In genomic region chr10:61750943-61751471, GRCh38 we compare ENCODE assay signal across 8 cellular contexts.
A peak's percentile ranks its signal among the peaks of the same experiment; 100 is the strongest.
DNase-seq lines count a peak whose midpoint lies in the region; ATAC-seq, FAIRE-seq and TF ChIP-seq lines count a peak whose summit lies in the region.

No MANE protein-coding gene starts in this region.

- CTCF ChIA-PET in K562 (lab: Yijun Ruan, JAX; ENCODE audit: low intra/inter-chr PET ratio): interaction anchor here (0.7 to 2.2 kb wide), 5 partner anchors 44 to 493 kb away, joined by 3 to 23 read pairs (median 4); no protein-coding TSS in a partner anchor

- intact Hi-C loops in K562 (cut with micrococcal nuclease): loop anchor here (1.0 to 5.0 kb wide), 4 partner anchors 14 to 146 kb away; no protein-coding TSS in a partner anchor
- intact Hi-C loops in kidney (cut with DNase I): no loop called here

- H3K9me1 ChIP-seq in K562 (ENCODE audit: control insufficient read depth, insufficient read depth, low read length): no peaks in the 10 kb centered on the region

- TF ChIP-seq CTCF in GM12873 (IDR thresholded peaks at IDR 0.05; ENCODE audit: insufficient read depth, low read depth, low read length, missing control alignments) (peak; percentile 91), K562 (IDR thresholded peaks at IDR 0.05 in 2 of 3, conservative IDR thresholded peaks at IDR 0.05 in 1 of 3; ENCODE audit: insufficient read depth in 2 of 3, low read depth in 1 of 3, low read length in 3 of 3) (peak; percentile 92 to 97 (median 94)), kidney (IDR thresholded peaks at IDR 0.05; ENCODE audit: borderline replicate concordance, extremely low read depth, insufficient read depth) (peak; percentile 79)

- H3K4me3 ChIP-seq in Karpas-422 (ENCODE audit: low read length) (no peak overlapping the region), K562 (no peak overlapping the region), kidney (ENCODE audit: low read length in 2 of 2) (no peak overlapping the region)

- POLR2A ChIA-PET in K562 (lab: Yijun Ruan, JAX): interaction anchor here (0.6 to 5.8 kb wide), 10 partner anchors 9 to 707 kb away, joined by 3 to 43 read pairs (median 4); no protein-coding TSS in a partner anchor

- peak; percentile 79 to 92 for TF ChIP-seq RAD21 in K562 (CRISPR knock-in tag; conservative IDR thresholded peaks at IDR 0.05 in 1 of 2, IDR thresholded peaks at IDR 0.05 in 1 of 2)

- H3K27ac ChIP-seq in Karpas-422 (ENCODE audit: low read length): no peak overlapping the region
- H3K27ac ChIP-seq in K562 (ENCODE audit: extremely low read depth, low read depth, low read length): peak overlapping the region; percentile 66; the same call in 2 of the 3 replicates
- H3K27ac ChIP-seq in kidney (ENCODE audit: low read depth in 2 of 2, low read length in 2 of 2): peak overlapping the region; percentile 58 to 91

- ATAC-seq in GM21825 (IDR thresholded peaks at IDR 0.05; ENCODE audit: unreplicated experiment): peak; percentile 82
- ATAC-seq in K562: peak; percentile 97

- H3K9me3 ChIP-seq in Karpas-422 (ENCODE audit: low read length) (no peaks in the 10 kb centered on the region), K562 (replicated peaks; ENCODE audit: control insufficient read depth, insufficient read depth, low read depth, low read length) (no peaks in the 10 kb centered on the region), kidney (ENCODE audit: control insufficient read depth in 1 of 2, low read length in 2 of 2) (no peaks in the 10 kb centered on the region)

- H3K4me1 ChIP-seq in Karpas-422 (ENCODE audit: low read length) (no peaks in the 10 kb centered on the region), K562 (replicated peaks in 1 of 2; ENCODE audit: control insufficient read depth in 2 of 2, insufficient read depth in 2 of 2, low read length in 2 of 2) (peaks cover 4 to 36% of the 10 kb centered on the region in 2 experiments; a peak in 3 of 5 replicates), kidney (ENCODE audit: control insufficient read depth in 1 of 2, insufficient read depth in 1 of 2, low read depth in 1 of 2, low read length in 2 of 2) (peaks cover 14 to 50% of the 10 kb centered on the region in 2 donors)

- no peaks in the 10 kb centered on the region for H3K36me3 ChIP-seq in Karpas-422 (ENCODE audit: insufficient read depth, low read length)
- no peaks in the 10 kb centered on the region; the same call in 2 of the 3 replicates for H3K36me3 ChIP-seq in K562 (ENCODE audit: control insufficient read depth, insufficient read depth, low read length)
- no peaks in the 10 kb centered on the region for H3K36me3 ChIP-seq in kidney (ENCODE audit: control insufficient read depth in 1 of 2, insufficient read depth in 2 of 2, low read length in 2 of 2)

- peak; percentile 34; the same call in 1 of the 2 replicates for TF ChIP-seq EP300 in K562 (IDR thresholded peaks at IDR 0.05; ENCODE audit: low read length)

- no peaks in the 10 kb centered on the region for H3K27me3 ChIP-seq in Karpas-422 (ENCODE audit: low read length)
- H3K27me3 ChIP-seq in K562 (ENCODE audit: control insufficient read depth in 2 of 2, insufficient read depth in 2 of 2, low read length in 2 of 2): no peaks in the 10 kb centered on the region

- no peak for TF ChIP-seq POLR2A in K562 (conservative IDR thresholded peaks at IDR 0.05)

- H3K9ac ChIP-seq in Karpas-422 (ENCODE audit: low read length): no peak overlapping the region
- peak overlapping the region in 1 of 2 experiments; percentile 30; a peak in 2 of 4 replicates for H3K9ac ChIP-seq in K562 (ENCODE audit: insufficient read depth in 1 of 2, low read depth in 2 of 2, low read length in 2 of 2)
- H3K9ac ChIP-seq in kidney (ENCODE audit: low read length in 2 of 2): peak overlapping the region in 1 of 2 donors; percentile 23

- H3K79me2 ChIP-seq in Karpas-422 (ENCODE audit: low read length) (no peaks in the 10 kb centered on the region), K562 (ENCODE audit: control insufficient read depth, insufficient read depth, low read length) (no peaks in the 10 kb centered on the region)

- in situ Hi-C loops in K562 (cut with MboI) (loop anchor here (5.0 to 25.0 kb wide), 2 partner anchors 81 to 1361 kb away; no protein-coding TSS in a partner anchor), G401 (cut with HindIII; ENCODE audit: low sequenced_read_pairs) (no loop called here)

- no peaks in the 10 kb centered on the region for H3K9me2 ChIP-seq in Karpas-422 (replicated peaks; ENCODE audit: insufficient read depth, low read length)

- WGBS in K562 (ENCODE audit: insufficient coverage, low coverage, missing lambda C conversion rate): 12% methylated on average over 6 of the region's 6 CpGs

- FAIRE-seq in K562 (lab: Jason Lieb, UNC): peak; percentile 93
- FAIRE-seq in kidney (lab: Jason Lieb, UNC): no peak

- BruUV-seq in K562 (replicated peaks; lab: Mats Ljungman, UMichigan): no TSS peak

- no peak overlapping the region for H2AFZ ChIP-seq in Karpas-422 (ENCODE audit: low read length)
- H2AFZ ChIP-seq in K562 (ENCODE audit: low read depth, low read length): peak overlapping the region; percentile 69

- H3K4me2 ChIP-seq in Karpas-422 (ENCODE audit: low read depth, low read length, poor library complexity, severe bottlenecking): no peak overlapping the region
- peak overlapping the region; percentile 34 for H3K4me2 ChIP-seq in K562 (ENCODE audit: insufficient read depth, low read length)

- H4K20me1 ChIP-seq in Karpas-422 (ENCODE audit: insufficient read depth, low read depth, low read length) (no peaks in the 10 kb centered on the region), K562 (replicated peaks; ENCODE audit: control insufficient read depth, insufficient read depth, low read length) (no peaks in the 10 kb centered on the region)

- peak; percentile 76 for DNase-seq in Karpas-422
- peak; percentile 21 for DNase-seq in T1000 (lab: John Stamatoyannopoulos, UW)
- DNase-seq in K562 (ENCODE audit: extremely low read depth in 1 of 4, low spot score in 3 of 4): peak; percentile 80 to 93 (median 86)
- DNase-seq in kidney: peak; percentile 79
- DNase-seq in stimulated activated CD4-positive, alpha-beta T cell treated with anti-CD3 and anti-CD28 coated beads, Interleukin-4, amount 100 ng/mL, for 48 hours (ENCODE audit: low read depth in 2 of 2): peak; percentile 61 to 70
- no peak for DNase-seq in G401 (ENCODE audit: low spot score)

TF ChIP-seq in K562, 482 proteins besides CTCF, POLR2A, EP300 and RAD21 (continues in another document):
- TF ChIP-seq RB1 (IDR thresholded peaks at IDR 0.05; ENCODE audit: low read depth): peak; percentile 60; the same call in 1 of the 2 replicates
- no peak for TF ChIP-seq YBX1 (IDR thresholded peaks at IDR 0.05)
- TF ChIP-seq ELK3 (CRISPR knock-in tag; IDR thresholded peaks at IDR 0.05): no peak
- no peak for TF ChIP-seq ZNF274 (IDR thresholded peaks at IDR 0.05; ENCODE audit: borderline replicate concordance, low read depth, low read length)
- TF ChIP-seq NFIX (CRISPR knock-in tag; IDR thresholded peaks at IDR 0.05; ENCODE audit: low read depth): no peak
- no peak for TF ChIP-seq E2F4 (CRISPR knock-in tag; IDR thresholded peaks at IDR 0.05; ENCODE audit: low read depth)
- TF ChIP-seq XRCC3 (IDR thresholded peaks at IDR 0.05): no peak
- 0 out of 2 replicates have a peak, but pooled peaks have one; percentile 14 for TF ChIP-seq SOX6 (IDR thresholded peaks at IDR 0.05)
- TF ChIP-seq CHD4 (IDR thresholded peaks at IDR 0.05; ENCODE audit: insufficient read depth, insufficient replicate concordance, low read depth, low read length, poor library complexity, severe bottlenecking): no peak
- peak; percentile 55 for TF ChIP-seq KLF16 (IDR thresholded peaks at IDR 0.05)
- no peak for TF ChIP-seq PHB2 (IDR thresholded peaks at IDR 0.05; ENCODE audit: low read depth)
- no peak for TF ChIP-seq ZNF140 (CRISPR knock-in tag; IDR thresholded peaks at IDR 0.05)
- TF ChIP-seq BCLAF1 (IDR thresholded peaks at IDR 0.05; ENCODE audit: borderline replicate concordance in 1 of 2, control insufficient read depth in 1 of 2, low read depth in 2 of 2, low read length in 1 of 2): no peak
- TF ChIP-seq FOXP1 (CRISPR knock-in tag; IDR thresholded peaks at IDR 0.05): no peak
